ENCODE assay signal across 13 cellular contexts in genomic region chr1:210222288-210223006, GRCh38. TPM values are rescaled to one million over a fixed set of nuclear protein-coding genes. Genes with fewer than 3 reads are reported as not detected.
DNase-seq lines count a peak whose midpoint lies in the region; ATAC-seq, FAIRE-seq and TF ChIP-seq lines count a peak whose summit lies in the region.
"Had no signal": no experiment of that assay in that cellular context is flagged by ENCODE, and none has a peak within 500 bp of the region (broad histone marks: within the 10 kb centered on the region; RNA-seq: fewer than 3 reads in every experiment).

No MANE protein-coding gene starts in this region.

- no peak for TF ChIP-seq CTCF in mucosa of descending colon (IDR thresholded peaks at IDR 0.05)

- peak; percentile 31 for FAIRE-seq in colon (lab: Jason Lieb, UNC)

- H3K9me3 ChIP-seq in mucosa of descending colon = no peaks in the 10 kb centered on the region

- H3K36me3 ChIP-seq in mucosa of descending colon (ENCODE audit: low read depth) = no peaks in the 10 kb centered on the region

- H3K4me3 ChIP-seq in mucosa of descending colon = no peak overlapping the region

- ATAC-seq in mucosa of descending colon (peak; percentile 95), HG02763 (IDR thresholded peaks at IDR 0.05; ENCODE audit: unreplicated experiment) (no peak)

- intact Hi-C loops in mucosa of descending colon (cut with DNase I, micrococcal nuclease) = no loop called here

- no peaks in the 10 kb centered on the region for H3K4me1 ChIP-seq in mucosa of descending colon (ENCODE audit: low read depth)

- DNase-seq in AG20443 (ENCODE audit: low spot score) (peak; percentile 8), NCI-H128 (lab: John Stamatoyannopoulos, UW; ENCODE audit: unreplicated experiment) (peak; percentile 53), mucosa of descending colon (peak in 2 of 3 donors; percentile 41 to 69), germinal center (ENCODE audit: low spot score) (no peak), COLO668 (lab: John Stamatoyannopoulos, UW; ENCODE audit: unreplicated experiment) (no peak), AG08395 (ENCODE audit: low spot score) (no peak)
- DNase-seq: activated naive CD4-positive, alpha-beta T cell treated with Interleukin-2 at 50 U/mL for 16 hours; CD4-positive, CD25-positive, alpha-beta regulatory T cell; MV-4-11; retina; T-helper 1 cell had no signal

RNA-seq across cellular contexts. Expression of gene SERTAD4, which starts 10.1 kb away (rescaled TPM):
- total RNA-seq in mucosa of descending colon = 10 to 100 TPM in 1 of 3 donors, 1 to 10 TPM in 2; 4.2 to 17.1 (median 6.0) TPM
- total RNA-seq: CD4-positive, CD25-positive, alpha-beta regulatory T cell had no signal

Comparison
In these comparisons a context has a peak if more than half of its experiments do, and no peak if none do; other contexts are left out.
1. DNase-seq: peak in AG20443 (single experiment), NCI-H128 (single experiment) and mucosa of descending colon (2 of 3); none in germinal center (single experiment), COLO668 (single experiment) and AG08395 (single experiment).